Comparison of ENCODE assay signal across 8 cellular contexts in genomic region chr19:57279418-57280164, GRCh38. TPM values are rescaled to one million over a fixed set of nuclear protein-coding genes. Genes with fewer than 3 reads are reported as not detected.
DNase-seq lines count a peak whose midpoint lies in the region; ATAC-seq and TF ChIP-seq lines count a peak whose summit lies in the region.

No MANE protein-coding gene starts in this region.

- intact Hi-C loops in activated B cell treated with CpG ODN at 0.5 μM for 24 hours (cut with micrococcal nuclease) = loop anchor here (1.0 to 5.0 kb wide), 11 partner anchors 9 to 1137 kb away; partner anchors contain the start of genes TRAPPC2B, ZIK1, ZNF264 and ZNF304

- TF ChIP-seq CTCF in activated B cell treated with CpG ODN at 0.5 μM for 24 hours (IDR thresholded peaks at IDR 0.05) (no peak), chondrocyte (IDR thresholded peaks at IDR 0.05) (peak; percentile 74)

- H3K27me3 Mint-ChIP-seq in activated B cell treated with CpG ODN at 0.5 μM for 24 hours = no peaks in the 10 kb centered on the region
- no peaks in the 10 kb centered on the region for H3K27me3 Mint-ChIP-seq in chondrocyte (ENCODE audit: low read depth)

- peaks cover 44% of the 10 kb centered on the region for H3K4me1 Mint-ChIP-seq in activated B cell treated with CpG ODN at 0.5 μM for 24 hours
- peaks cover 35% of the 10 kb centered on the region for H3K4me1 Mint-ChIP-seq in chondrocyte (ENCODE audit: low read depth)

- no peak overlapping the region for H3K4me3 Mint-ChIP-seq in activated B cell treated with CpG ODN at 0.5 μM for 24 hours
- no peak overlapping the region for H3K4me3 Mint-ChIP-seq in chondrocyte (ENCODE audit: unreplicated experiment)

- no peaks in the 10 kb centered on the region for H3K9me3 Mint-ChIP-seq in activated B cell treated with CpG ODN at 0.5 μM for 24 hours
- H3K9me3 Mint-ChIP-seq in chondrocyte (ENCODE audit: low read depth) = no peaks in the 10 kb centered on the region

- H3K36me3 Mint-ChIP-seq in activated B cell treated with CpG ODN at 0.5 μM for 24 hours (ENCODE audit: low read depth) = peaks cover 38% of the 10 kb centered on the region
- H3K36me3 Mint-ChIP-seq in chondrocyte (ENCODE audit: low read depth) = peaks cover 12% of the 10 kb centered on the region

- DNase-seq in AML-193 (lab: John Stamatoyannopoulos, UW) = peak; percentile 77 to 87
- peak; percentile 93 for DNase-seq in NCI-H2196 treated with DMSO at 0.1 percent for 48 hours (lab: John Stamatoyannopoulos, UW; ENCODE audit: unreplicated experiment)
- peak; percentile 62 for DNase-seq in activated B cell treated with CpG ODN at 0.5 μM for 24 hours
- peak; percentile 97 for DNase-seq in chondrocyte (ENCODE audit: low spot score)
- DNase-seq in kidney glomerular epithelial cell (lab: John Stamatoyannopoulos, UW) = peak; percentile 95
- DNase-seq in stimulated activated CD4-positive, alpha-beta T cell treated with anti-CD3 and anti-CD28 coated beads, Interleukin-15, amount 100 ng/mL, for 48 hours (ENCODE audit: low read depth in 2 of 2) = peak; percentile 74 to 80

- H3K27ac Mint-ChIP-seq in activated B cell treated with CpG ODN at 0.5 μM for 24 hours = no peak overlapping the region
- H3K27ac Mint-ChIP-seq in chondrocyte (ENCODE audit: unreplicated experiment) = no peak overlapping the region

- ATAC-seq in GM18907 (IDR thresholded peaks at IDR 0.05; ENCODE audit: unreplicated experiment) (peak; percentile 71), HG03139 (IDR thresholded peaks at IDR 0.05; ENCODE audit: unreplicated experiment) (peak; percentile 60), activated B cell treated with CpG ODN at 0.5 μM for 24 hours (ENCODE audit: low read depth) (peak; percentile 72)

- CTCF ChIA-PET in activated B cell treated with CpG ODN at 0.5 μM for 24 hours (lab: Charles Lee) = no interaction called here

- POLR2A ChIA-PET in activated B cell treated with CpG ODN at 0.5 μM for 24 hours (lab: Charles Lee) = interaction anchor here (0.6 to 1.4 kb wide), 10 partner anchors 8 to 1123 kb away, joined by 3 to 12 read pairs (median 5); partner anchors contain the start of genes ZNF548 and ZNF805

RNA-seq across cellular contexts. Expression of gene ZNF460, which starts 0.7 kb away (rescaled TPM):
- total RNA-seq in activated B cell treated with CpG ODN at 0.5 μM for 24 hours (132 and 161 TPM in 2 replicates), chondrocyte (77.3 to 81.4 TPM (median 79.1 TPM) in 3 replicates)

RNA-seq across cellular contexts. Expression of gene ZNF805, which starts 39.2 kb away (rescaled TPM):
- 20.3 and 25.9 TPM in 2 replicates for total RNA-seq in activated B cell treated with CpG ODN at 0.5 μM for 24 hours
- total RNA-seq in chondrocyte = 24.3 to 25.5 TPM (median 25.1 TPM) in 3 replicates

RNA-seq across cellular contexts. Expression of gene ZNF543, which starts 40.7 kb away (rescaled TPM):
- total RNA-seq in activated B cell treated with CpG ODN at 0.5 μM for 24 hours = 14.0 and 16.1 TPM in 2 replicates
- 5.1 to 6.7 TPM (median 5.3 TPM) in 3 replicates for total RNA-seq in chondrocyte

RNA-seq across cellular contexts. Expression of gene AURKC, which starts 48.8 kb away (rescaled TPM):
- total RNA-seq in activated B cell treated with CpG ODN at 0.5 μM for 24 hours = 1.4 and 1.7 TPM in 2 replicates
- 0.72 to 0.82 TPM (median 0.75 TPM) in 3 replicates for total RNA-seq in chondrocyte

Comparison
In these comparisons a context has a peak if more than half of its experiments do, and no peak if none do; other contexts are left out.
1. Peak in every context shown above with its lines: DNase-seq and ATAC-seq.